In genomic region chr3:166303685-166304084, GRCh38 we compare ENCODE assay signal across 25 cellular contexts.
"Had no signal": no experiment of that assay in that cellular context is flagged by ENCODE, and none has a peak within 500 bp of the region (broad histone marks: within the 10 kb centered on the region; RNA-seq: fewer than 3 reads in every experiment).

No MANE protein-coding gene starts in this region.

- H3K27ac ChIP-seq: colonic mucosa, dorsolateral prefrontal cortex, epithelial cell of prostate, esophagus squamous epithelium, gastrocnemius medialis, heart right ventricle, left lung had no signal

- H3K4me1 ChIP-seq: colonic mucosa, esophagus squamous epithelium, gastrocnemius medialis, heart right ventricle, left lung had no signal

- H3K36me3 ChIP-seq: colonic mucosa, esophagus squamous epithelium, gastrocnemius medialis, heart right ventricle, left lung had no signal

- DNase-seq: colonic mucosa; dermis blood vessel endothelial cell; dorsolateral prefrontal cortex; effector CD4-positive, alpha-beta T cell; effector memory CD4-positive, alpha-beta T cell; erythroblast; esophagus squamous epithelium; foreskin fibroblast; foreskin melanocyte; gastrocnemius medialis; glutamatergic neuron; head of caudate nucleus; heart right ventricle; hippocampal formation; islet precursor cell; left cardiac atrium; left lung; left ventricle myocardium superior; mammary epithelial cell; mesendoderm; midbrain; naive thymus-derived CD4-positive, alpha-beta T cell had no signal

- H3K27me3 ChIP-seq: colonic mucosa, dorsolateral prefrontal cortex, esophagus squamous epithelium, gastrocnemius medialis, heart right ventricle, left lung had no signal

- H3K4me3 ChIP-seq: colonic mucosa, dorsolateral prefrontal cortex, esophagus squamous epithelium, gastrocnemius medialis, heart right ventricle, left lung, lung had no signal

- ATAC-seq: esophagus mucosa; gastrocnemius medialis; heart right ventricle; left cardiac atrium; left lung; left ventricle myocardium superior; naive thymus-derived CD4-positive, alpha-beta T cell had no signal

- H3K9me3 ChIP-seq: colonic mucosa, esophagus squamous epithelium, gastrocnemius medialis, heart right ventricle, left lung had no signal
